14 cellular contexts compared by ENCODE assay signal in the genomic region with DNA sequence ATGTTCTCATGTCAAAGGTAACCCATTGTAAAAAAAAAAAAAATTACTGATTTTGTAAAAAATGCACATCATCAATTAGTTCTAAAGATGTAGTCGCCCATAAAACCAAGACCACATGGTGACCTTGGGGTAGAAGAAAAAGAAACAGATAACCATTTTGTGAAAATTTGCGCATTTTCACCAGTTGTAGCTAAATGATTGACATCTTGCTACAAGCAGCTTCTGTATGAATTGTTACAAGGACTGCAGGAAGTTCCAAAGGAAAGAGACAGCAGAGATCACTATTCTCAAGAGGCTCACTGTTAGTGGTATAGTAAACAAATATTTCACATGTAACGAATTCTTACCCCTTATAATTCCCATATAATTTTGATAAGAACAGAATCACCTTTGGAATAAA. TPM values are rescaled to one million over a fixed set of nuclear protein-coding genes. Genes with fewer than 3 reads are reported as not detected.
DNase-seq lines count a peak whose midpoint lies in the region; ATAC-seq, FAIRE-seq and TF ChIP-seq lines count a peak whose summit lies in the region.
"Had no signal": no experiment of that assay in that cellular context is flagged by ENCODE, and none has a peak within 500 bp of the region (broad histone marks: within the 10 kb centered on the region; RNA-seq: fewer than 3 reads in every experiment).

No MANE protein-coding gene starts in this region.

- CTCF ChIA-PET in GM12878 (lab: Yijun Ruan, JAX): interaction anchor here (0.6 to 2.3 kb wide), 10 partner anchors 14 to 240 kb away, joined by 3 to 9 read pairs (median 5); a partner anchor contains a TSS

- POLR2A ChIA-PET in GM12878 (lab: Charles Lee): interaction anchor here (0.9 to 1.2 kb wide), 2 partner anchors 44 to 46 kb away, joined by 3 to 6 read pairs; no protein-coding TSS in a partner anchor

- H3K9ac ChIP-seq in BLaER1: no peak overlapping the region
- H3K9ac ChIP-seq in GM12878 (ENCODE audit: control insufficient read depth, insufficient read depth, low read length): no peak overlapping the region

- no peak for TF ChIP-seq RAD21 in GM12878 (IDR thresholded peaks at IDR 0.05; ENCODE audit: insufficient read depth, low read depth, low read length)

- no peak overlapping the region for H3K4me3 Mint-ChIP-seq in nephron
- H3K4me3 Mint-ChIP-seq: dendritic cell treated with granulocyte-macrophage colony-stimulating factor and Interleukin-4, amounts not matched to agents 40 ng/mL and 50 ng/mL, for 4 days had no signal

- H3K4me3 ChIP-seq in BLaER1: no peak overlapping the region
- peak overlapping the region; percentile 34; the same call in 1 of the 2 replicates for H3K4me3 ChIP-seq in GM12878
- no peak overlapping the region for H3K4me3 ChIP-seq in stomach
- H3K4me3 ChIP-seq: uterus had no signal

- TF ChIP-seq CTCF in GM12878 (IDR thresholded peaks at IDR 0.05 in 2 of 3, conservative IDR thresholded peaks at IDR 0.05 in 1 of 3; ENCODE audit: control insufficient read depth in 2 of 3, extremely low read depth in 1 of 3, insufficient read depth in 1 of 3, low read depth in 3 of 3, low read length in 3 of 3) (no peak), nephron (IDR thresholded peaks at IDR 0.05; ENCODE audit: unreplicated experiment in 3 of 3) (no peak), stomach (IDR thresholded peaks at IDR 0.05) (no peak)

- WGBS in GM12878 (ENCODE audit: insufficient coverage, insufficient replicate concordance, low lambda C conversion rate, missing lambda C conversion rate): 74% methylated on average over 3 of the region's 3 CpGs
- WGBS in stomach, 5 donors: 59 to 75% (median 68%) methylated on average over 3 of the region's 3 CpGs

- no peak for TF ChIP-seq POLR2A in GM12878 (IDR thresholded peaks at IDR 0.05; ENCODE audit: low read depth, low read length)
- no peak for TF ChIP-seq POLR2A in stomach (IDR thresholded peaks at IDR 0.05)

- FAIRE-seq in GM19239 (lab: Jason Lieb, UNC) (peak; percentile 80), GM12878 (lab: Jason Lieb, UNC) (no peak), RCC 7860 (lab: Jason Lieb, UNC) (no peak)
- FAIRE-seq: TTC549 had no signal

- SMC1A ChIA-PET in GM12878 (lab: Charles Lee; ENCODE audit: uncharacterized antibody, unreplicated experiment): interaction anchor here (1.0 to 10.4 kb wide), 8 partner anchors 13 to 503 kb away, joined by 3 to 101 read pairs (median 6); a partner anchor contains a TSS

- ATAC-seq in GM12878 (peak; percentile 11), GM21723 (IDR thresholded peaks at IDR 0.05; ENCODE audit: unreplicated experiment) (no peak)

- peaks cover 52% of the 10 kb centered on the region for H3K79me2 ChIP-seq in GM12878 (ENCODE audit: control insufficient read depth, insufficient read depth, low read length)

- H3K4me2 ChIP-seq in BLaER1 (peak overlapping the region; percentile 55), GM12878 (ENCODE audit: control insufficient read depth, insufficient read depth) (peak overlapping the region; percentile 61)

- no peaks in the 10 kb centered on the region for H3K27me3 ChIP-seq in BLaER1
- no peaks in the 10 kb centered on the region for H3K27me3 ChIP-seq in GM12878 (replicated peaks in 1 of 2; ENCODE audit: control insufficient read depth in 2 of 2, insufficient read depth in 2 of 2, low read length in 1 of 2)
- no peaks in the 10 kb centered on the region for H3K27me3 ChIP-seq in stomach
- H3K27me3 ChIP-seq: uterus had no signal

- H3K27ac Mint-ChIP-seq in nephron: peak overlapping the region; percentile 63 to 78 (median 78)

- peaks cover 7% of the 10 kb centered on the region for H3K36me3 Mint-ChIP-seq in nephron (ENCODE audit: low read depth)

- no peaks in the 10 kb centered on the region for H3K9me3 Mint-ChIP-seq in nephron
- H3K9me3 Mint-ChIP-seq: dendritic cell treated with granulocyte-macrophage colony-stimulating factor and Interleukin-4, amounts not matched to agents 40 ng/mL and 50 ng/mL, for 4 days had no signal

- peaks cover 42% of the 10 kb centered on the region for H3K4me1 Mint-ChIP-seq in nephron

- no peaks in the 10 kb centered on the region for H3K27me3 Mint-ChIP-seq in nephron (ENCODE audit: low read depth)
- H3K27me3 Mint-ChIP-seq: dendritic cell treated with granulocyte-macrophage colony-stimulating factor and Interleukin-4, amounts not matched to agents 40 ng/mL and 50 ng/mL, for 4 days had no signal

- no peak for DNase-seq in GM19239 (ENCODE audit: insufficient read length, low spot score)
- no peak for DNase-seq in GM12878 (ENCODE audit: low read depth, low spot score)
- DNase-seq in NCI-H1417 treated with DMSO at 0.1 percent for 48 hours (lab: John Stamatoyannopoulos, UW): no peak
- DNase-seq in stomach: no peak
- no peak for DNase-seq in RCC 7860 (ENCODE audit: low spot score)
- DNase-seq: NCI-H2029 treated with DMSO at 0.1 percent for 48 hours; stimulated activated CD8-positive, alpha-beta memory T cell treated with anti-CD3 and anti-CD28 coated beads, Interleukin-4, amount 100 ng/mL, for 48 hours; uterus had no signal

- H3K36me3 ChIP-seq in BLaER1: no peaks in the 10 kb centered on the region
- peaks cover 0 to 6% of the 10 kb centered on the region in 2 experiments; a peak in 2 of 4 replicates for H3K36me3 ChIP-seq in GM12878 (ENCODE audit: control insufficient read depth in 2 of 2, insufficient read depth in 2 of 2, low read length in 1 of 2)
- H3K36me3 ChIP-seq in stomach: no peaks in the 10 kb centered on the region
- H3K36me3 ChIP-seq: uterus had no signal

- in situ Hi-C loops in GM12878 (cut with MboI): no loop called here

- no TSS peak for BruUV-seq in GM12878 (replicated peaks; lab: Mats Ljungman, UMichigan)

- peaks cover 24% of the 10 kb centered on the region for H3K4me1 ChIP-seq in BLaER1
- H3K4me1 ChIP-seq in GM12878 (ENCODE audit: control insufficient read depth, insufficient read depth, low read length): peaks cover 30% of the 10 kb centered on the region
- peaks cover 2 to 31% (median 15%) of the 10 kb centered on the region in 4 donors for H3K4me1 ChIP-seq in stomach

- intact Hi-C loops in GM12878 (cut with micrococcal nuclease; ENCODE audit: unreplicated experiment) (no loop called here), stomach (cut with DNase I; ENCODE audit: low total_unique reads) (no loop called here)

- H3K9me3 ChIP-seq in BLaER1 (no peaks in the 10 kb centered on the region), GM12878 (replicated peaks; ENCODE audit: control insufficient read depth, insufficient read depth, low read length) (no peaks in the 10 kb centered on the region), stomach (no peaks in the 10 kb centered on the region)
- H3K9me3 ChIP-seq: uterus had no signal

- H3K27ac ChIP-seq in BLaER1 (no peak overlapping the region), GM12878 (ENCODE audit: control insufficient read depth, insufficient read depth) (peak overlapping the region; percentile 65), stomach (peak overlapping the region in 1 of 5 donors; percentile 48)
- H3K27ac ChIP-seq: C4-2B had no signal

- no peak overlapping the region for H2AFZ ChIP-seq in GM12878 (ENCODE audit: control insufficient read depth, low read depth, low read length)

- no peak for TF ChIP-seq EP300 in GM12878 (IDR thresholded peaks at IDR 0.05; ENCODE audit: borderline replicate concordance in 1 of 2, control insufficient read depth in 1 of 2, low read depth in 2 of 2, low read length in 2 of 2)
- TF ChIP-seq EP300 in stomach (IDR thresholded peaks at IDR 0.05): no peak

- RAD21 ChIA-PET in GM12878 (lab: Charles Lee; ENCODE audit: unreplicated experiment): interaction anchor here (0.8 to 5.0 kb wide), 9 partner anchors 8 to 219 kb away, joined by 3 to 49 read pairs (median 4); a partner anchor contains a TSS

- H4K20me1 ChIP-seq in BLaER1 (no peaks in the 10 kb centered on the region), GM12878 (ENCODE audit: control insufficient read depth, insufficient read depth) (no peaks in the 10 kb centered on the region)

TF ChIP-seq in GM12878, 131 proteins besides CTCF, POLR2A, EP300 and RAD21 (continues in another document):
- TF ChIP-seq, protein P1, sequence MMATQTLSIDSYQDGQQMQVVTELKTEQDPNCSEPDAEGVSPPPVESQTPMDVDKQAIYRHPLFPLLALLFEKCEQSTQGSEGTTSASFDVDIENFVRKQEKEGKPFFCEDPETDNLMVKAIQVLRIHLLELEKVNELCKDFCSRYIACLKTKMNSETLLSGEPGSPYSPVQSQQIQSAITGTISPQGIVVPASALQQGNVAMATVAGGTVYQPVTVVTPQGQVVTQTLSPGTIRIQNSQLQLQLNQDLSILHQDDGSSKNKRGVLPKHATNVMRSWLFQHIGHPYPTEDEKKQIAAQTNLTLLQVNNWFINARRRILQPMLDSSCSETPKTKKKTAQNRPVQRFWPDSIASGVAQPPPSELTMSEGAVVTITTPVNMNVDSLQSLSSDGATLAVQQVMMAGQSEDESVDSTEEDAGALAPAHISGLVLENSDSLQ (IDR thresholded peaks at IDR 0.05): peak; percentile 73
- TF ChIP-seq, protein P2, sequence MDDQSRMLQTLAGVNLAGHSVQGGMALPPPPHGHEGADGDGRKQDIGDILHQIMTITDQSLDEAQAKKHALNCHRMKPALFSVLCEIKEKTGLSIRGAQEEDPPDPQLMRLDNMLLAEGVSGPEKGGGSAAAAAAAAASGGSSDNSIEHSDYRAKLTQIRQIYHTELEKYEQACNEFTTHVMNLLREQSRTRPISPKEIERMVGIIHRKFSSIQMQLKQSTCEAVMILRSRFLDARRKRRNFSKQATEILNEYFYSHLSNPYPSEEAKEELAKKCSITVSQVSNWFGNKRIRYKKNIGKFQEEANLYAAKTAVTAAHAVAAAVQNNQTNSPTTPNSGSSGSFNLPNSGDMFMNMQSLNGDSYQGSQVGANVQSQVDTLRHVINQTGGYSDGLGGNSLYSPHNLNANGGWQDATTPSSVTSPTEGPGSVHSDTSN (IDR thresholded peaks at IDR 0.05; ENCODE audit: insufficient replicate concordance, low read depth, low read length): peak; percentile 38

RNA-seq across cellular contexts. Expression of a gene that starts 48.7 kb away (rescaled TPM):
- total RNA-seq in GM12878 (2013; cell fraction: nucleolus; rRNA removed): 40.1 and 41.3 TPM in 2 replicates
- 15.0 and 16.0 TPM in 2 replicates for total RNA-seq in GM12878 (2014; rRNA removed)
- 11.4 and 12.6 TPM in 2 replicates for total RNA-seq in GM12878 (2014; rRNA removed; fragmentation: Illumina TruSeq; extraction: Trizol)
- total RNA-seq in GM12878 (2021): 12.7 and 13.3 TPM in 2 replicates
- polyA plus RNA-seq in GM12878 (2011; ENCODE audit: low read depth): 3.6 TPM
- polyA plus RNA-seq in GM12878 (2011; rRNA removed): 12.5 and 15.1 TPM in 2 replicates
- polyA plus RNA-seq in GM12878 (2011; cell fraction: cytosol; rRNA removed): 15.6 and 18.7 TPM in 2 replicates
- polyA plus RNA-seq in GM12878 (2011; cell fraction: nucleus; rRNA removed): 14.3 and 15.4 TPM in 2 replicates
- 4.3 and 6.8 TPM in 2 replicates for polyA plus RNA-seq in GM12878 (2012)
- 14.1 and 14.8 TPM in 2 replicates for polyA plus RNA-seq in GM12878 (2014; fragmentation: Illumina TruSeq; extraction: Trizol)
- 1 to 10 TPM; 2.5 to 2.6 TPM for polyA plus RNA-seq in GM12878 (2014; fragmentation: Nextera tagmentation; extraction: Ambion mirVana)
- 12.7 and 13.2 TPM in 2 replicates for polyA plus RNA-seq in GM12878 (2014; rRNA removed)
- 1 to 10 TPM; 6.8 to 7.5 TPM for polyA plus RNA-seq in GM12878 (2016; fragmentation: Nextera tagmentation; extraction: Ambion mirVana)
- polyA minus RNA-seq in GM12878 (2011; rRNA and poly(A)+ RNA removed): 40.1 and 42.2 TPM in 2 replicates
- polyA minus RNA-seq in GM12878 (2011; cell fraction: cytosol; rRNA and poly(A)+ RNA removed): 13.3 and 17.5 TPM in 2 replicates
- polyA minus RNA-seq in GM12878 (2011; cell fraction: nucleus; rRNA and poly(A)+ RNA removed): 32.0 and 54.5 TPM in 2 replicates
- 10 to 100 TPM in 4 of 5 donors, 1 to 10 TPM in 1; 7.8 to 22.8 (median 17.4) TPM for total RNA-seq in stomach
- 1 to 10 TPM; 1.3 to 3.4 (median 3.0) TPM for polyA plus RNA-seq in stomach
